1 cellular context compared by ENCODE assay signal in the genomic region with DNA sequence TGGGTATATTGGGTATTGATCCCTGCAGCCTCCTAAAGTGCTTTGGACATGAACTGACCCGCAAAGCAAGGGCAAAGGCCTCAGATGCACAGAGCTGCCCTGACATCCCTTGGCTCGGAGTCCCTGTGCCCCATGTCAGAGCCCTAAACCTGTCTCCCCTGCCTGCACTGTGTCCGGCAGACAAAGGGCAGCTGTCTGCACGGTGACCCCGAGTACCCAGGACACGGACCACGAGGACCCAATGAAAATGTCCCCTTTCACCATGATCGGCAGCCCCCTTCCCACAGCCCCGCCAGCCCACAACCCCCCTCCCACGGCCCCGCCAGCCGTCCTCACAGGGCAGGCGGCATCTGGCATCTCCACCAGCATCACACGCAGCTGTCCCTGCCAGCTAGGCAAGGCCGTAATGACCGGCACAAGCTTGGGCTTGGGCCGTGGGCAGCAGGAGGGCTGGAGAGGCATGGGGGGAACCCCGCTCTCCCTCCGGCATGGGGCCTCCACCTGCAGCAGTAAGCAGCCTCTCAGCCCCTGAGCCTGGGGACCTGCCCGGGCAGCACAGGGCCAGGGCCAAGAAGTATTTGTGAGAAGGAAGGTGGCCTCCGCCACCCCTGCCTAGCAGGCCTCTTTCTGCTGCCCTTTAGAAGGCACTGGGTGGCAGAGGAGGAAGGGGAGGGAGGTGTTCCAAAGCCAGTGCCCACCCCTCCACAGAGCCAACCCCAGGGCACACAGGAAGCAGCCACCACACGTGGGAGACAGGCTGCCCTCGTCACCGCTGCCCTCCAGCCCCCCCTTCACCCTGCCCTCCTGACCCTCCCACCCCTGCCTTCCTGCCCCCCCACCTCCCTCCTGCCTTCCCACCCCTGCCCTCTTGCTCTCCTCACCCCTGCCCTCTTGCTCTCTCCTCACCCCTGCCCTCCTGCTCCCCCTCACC.
A peak's percentile ranks its signal among the peaks of the same experiment; 100 is the strongest.
TF ChIP-seq lines count a peak whose summit lies in the region.

No MANE protein-coding gene starts in this region.

TF ChIP-seq in H1, 55 proteins besides CTCF, POLR2A, EP300 and RAD21:
- TF ChIP-seq, protein P1, sequence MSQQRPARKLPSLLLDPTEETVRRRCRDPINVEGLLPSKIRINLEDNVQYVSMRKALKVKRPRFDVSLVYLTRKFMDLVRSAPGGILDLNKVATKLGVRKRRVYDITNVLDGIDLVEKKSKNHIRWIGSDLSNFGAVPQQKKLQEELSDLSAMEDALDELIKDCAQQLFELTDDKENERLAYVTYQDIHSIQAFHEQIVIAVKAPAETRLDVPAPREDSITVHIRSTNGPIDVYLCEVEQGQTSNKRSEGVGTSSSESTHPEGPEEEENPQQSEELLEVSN (IDR thresholded peaks at IDR 0.05): no peak
- TF ChIP-seq RNF2 (IDR thresholded peaks at IDR 0.05; ENCODE audit: borderline replicate concordance, low read depth, low read length, missing control alignments, poor library complexity, severe bottlenecking) (no peak), POLR2AphosphoS5 (IDR thresholded peaks at IDR 0.05; ENCODE audit: low read depth, low read length) (peak; percentile 40; the same call in 1 of the 2 replicates), CEBPB (IDR thresholded peaks at IDR 0.05; ENCODE audit: low read depth, low read length) (no peak), CTBP2 (IDR thresholded peaks at IDR 0.05; ENCODE audit: borderline replicate concordance, insufficient read depth, insufficient read length, low read length) (no peak)
- TF ChIP-seq, protein P2, sequence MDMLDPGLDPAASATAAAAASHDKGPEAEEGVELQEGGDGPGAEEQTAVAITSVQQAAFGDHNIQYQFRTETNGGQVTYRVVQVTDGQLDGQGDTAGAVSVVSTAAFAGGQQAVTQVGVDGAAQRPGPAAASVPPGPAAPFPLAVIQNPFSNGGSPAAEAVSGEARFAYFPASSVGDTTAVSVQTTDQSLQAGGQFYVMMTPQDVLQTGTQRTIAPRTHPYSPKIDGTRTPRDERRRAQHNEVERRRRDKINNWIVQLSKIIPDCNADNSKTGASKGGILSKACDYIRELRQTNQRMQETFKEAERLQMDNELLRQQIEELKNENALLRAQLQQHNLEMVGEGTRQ (IDR thresholded peaks at IDR 0.05; ENCODE audit: low read length): no peak
TF ChIP-seq in H1: peak in this region for 1.
